In the genomic region with DNA sequence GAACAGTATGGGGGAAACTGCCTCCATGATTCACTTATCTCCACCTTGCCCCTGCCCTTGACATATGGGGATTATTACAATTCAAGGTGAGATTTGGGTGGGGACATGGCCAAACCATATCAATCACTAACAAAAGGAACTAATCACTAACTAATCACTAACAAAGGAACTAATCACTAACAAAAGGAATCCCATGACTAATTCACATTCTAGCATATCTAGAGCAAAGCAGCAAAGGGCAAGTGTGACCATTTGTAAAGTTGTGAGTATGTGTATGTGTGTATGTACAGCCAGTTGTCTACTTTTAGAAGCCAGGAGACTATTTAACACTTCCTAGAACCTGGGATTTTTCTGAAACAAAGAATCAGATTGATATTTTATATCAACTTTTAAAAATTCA, we compare ENCODE assay signal across 38 cellular contexts.
"Had no signal": no experiment of that assay in that cellular context is flagged by ENCODE, and none has a peak within 500 bp of the region (broad histone marks: within the 10 kb centered on the region; RNA-seq: fewer than 3 reads in every experiment).

No MANE protein-coding gene starts in this region.

- H3K36me3 ChIP-seq: adrenal gland, ascending aorta, brain microvascular endothelial cell, breast epithelium, cardiac muscle cell had no signal

- H3K4me1 Mint-ChIP-seq: activated naive CD4-positive, alpha-beta T cell treated with anti-CD3 and anti-CD28 coated beads, Interleukin-2, amount 10 ng/mL, durations not matched to agents 7 days and 5 days; activated naive CD4-positive, alpha-beta T cell treated with anti-CD3 and anti-CD28 coated beads, Interleukin-2, amount 50 U/mL, for 24 hours; activated naive CD8-positive, alpha-beta T cell treated with anti-CD3 and anti-CD28 coated beads, Interleukin-2, amount 10 ng/mL, durations not matched to agents 7 days and 5 days; activated naive CD8-positive, alpha-beta T cell treated with anti-CD3 and anti-CD28 coated beads, Interleukin-2, amount 50 U/mL, for 24 hours; activated T-helper 17 cell treated with anti-CD3 and anti-CD28 coated beads, Interleukin-2, amount 50 U/mL, for 72 hours; brain; central memory CD8-positive, alpha-beta T cell had no signal

- H3K36me3 Mint-ChIP-seq: brain had no signal

- ATAC-seq: activated naive CD4-positive, alpha-beta T cell treated with anti-CD3 and anti-CD28 coated beads, Interleukin-2, amount 50 U/mL, for 72 hours; activated naive CD8-positive, alpha-beta T cell treated with anti-CD3 and anti-CD28 coated beads, Interleukin-2, amount 50 U/mL, for 24 hours; activated T-cell treated with anti-CD3 and anti-CD28 coated beads, Interleukin-2, amount 50 U/mL, for 4 hours; activated T-cell treated with anti-CD3 and anti-CD28 coated beads, Interleukin-2, amount 50 U/mL, for 72 hours; activated T-helper 17 cell treated with anti-CD3 and anti-CD28 coated beads, Interleukin-2, amount 50 U/mL, for 72 hours; body of pancreas had no signal

- H3K27me3 ChIP-seq: adrenal gland, ascending aorta, body of pancreas, brain microvascular endothelial cell, breast epithelium, cardiac muscle cell had no signal

- H3K27ac ChIP-seq: adrenal gland, ascending aorta, body of pancreas, brain microvascular endothelial cell, breast epithelium, cardiac muscle cell had no signal

- H3K4me1 ChIP-seq: adrenal gland, ascending aorta, body of pancreas, breast epithelium had no signal

- H3K4me3 ChIP-seq: adrenal gland, ascending aorta, body of pancreas, breast epithelium, cardiac muscle cell had no signal

- H3K27me3 Mint-ChIP-seq: activated naive CD4-positive, alpha-beta T cell treated with anti-CD3 and anti-CD28 coated beads, Interleukin-2, amount 50 U/mL, for 24 hours; activated naive CD8-positive, alpha-beta T cell; activated naive CD8-positive, alpha-beta T cell treated with anti-CD3 and anti-CD28 coated beads for 36 hours; activated naive CD8-positive, alpha-beta T cell treated with anti-CD3 and anti-CD28 coated beads, Interleukin-2, amount 10 ng/mL, durations not matched to agents 7 days and 5 days; activated T-cell treated with anti-CD3 and anti-CD28 coated beads, Interleukin-2, amount 50 U/mL, for 24 hours; central memory CD8-positive, alpha-beta T cell had no signal

- DNase-seq: activated effector memory CD4-positive, alpha-beta T cell treated with anti-CD3 and anti-CD28 coated beads, Interleukin-2, amount 50 U/mL, for 16 hours; activated effector memory CD4-positive, alpha-beta T cell treated with Interleukin-2 at 50 U/mL for 16 hours; activated gamma-delta T cell; activated gamma-delta T cell treated with Interleukin-2 at 50 U/mL for 16 hours; activated naive CD4-positive, alpha-beta T cell; activated naive CD4-positive, alpha-beta T cell treated with anti-CD3 and anti-CD28 coated beads for 36 hours; activated naive CD4-positive, alpha-beta T cell treated with anti-CD3 and anti-CD28 coated beads, Interleukin-2, amount 10 ng/mL, durations not matched to agents 7 days and 5 days; activated naive CD4-positive, alpha-beta T cell treated with anti-CD3 and anti-CD28 coated beads, Interleukin-2, amount 50 U/mL, for 16 hours; activated naive CD4-positive, alpha-beta T cell treated with Interleukin-2 at 50 U/mL for 16 hours; activated naive CD8-positive, alpha-beta T cell treated with anti-CD3 and anti-CD28 coated beads for 36 hours; activated naive CD8-positive, alpha-beta T cell treated with anti-CD3 and anti-CD28 coated beads, Interleukin-2, amount 10 ng/mL, durations not matched to agents 7 days and 5 days; activated naive CD8-positive, alpha-beta T cell treated with anti-CD3 and anti-CD28 coated beads, Interleukin-2, amount 50 U/mL, for 24 hours; activated T-cell treated with anti-CD3 and anti-CD28 coated beads, Interleukin-2, amount 50 U/mL, for 1 hour; activated T-cell treated with anti-CD3 and anti-CD28 coated beads, Interleukin-2, amount 50 U/mL, for 24 hours; activated T-cell treated with anti-CD3 and anti-CD28 coated beads, Interleukin-2, amount 50 U/mL, for 4 hours; activated T-cell treated with anti-CD3 and anti-CD28 coated beads, Interleukin-2, amount 50 U/mL, for 48 hours; activated T-cell treated with anti-CD3 and anti-CD28 coated beads, Interleukin-2, amount 50 U/mL, for 72 hours; adrenal gland; amniotic stem cell; amygdala; anterior cingulate cortex; aorta; body of pancreas; brain microvascular endothelial cell; caudate nucleus; central memory CD4-positive, alpha-beta T cell; cerebellar nuclear complex had no signal

- H3K4me3 Mint-ChIP-seq: activated naive CD4-positive, alpha-beta T cell treated with anti-CD3 and anti-CD28 coated beads for 36 hours; activated naive CD4-positive, alpha-beta T cell treated with anti-CD3 and anti-CD28 coated beads, Interleukin-2, amount 10 ng/mL, durations not matched to agents 7 days and 5 days; activated naive CD4-positive, alpha-beta T cell treated with anti-CD3 and anti-CD28 coated beads, Interleukin-2, amount 50 U/mL, for 24 hours; activated naive CD8-positive, alpha-beta T cell; activated naive CD8-positive, alpha-beta T cell treated with anti-CD3 and anti-CD28 coated beads for 36 hours; activated naive CD8-positive, alpha-beta T cell treated with anti-CD3 and anti-CD28 coated beads, Interleukin-2, amount 10 ng/mL, durations not matched to agents 7 days and 5 days; activated naive CD8-positive, alpha-beta T cell treated with anti-CD3 and anti-CD28 coated beads, Interleukin-2, amount 50 U/mL, for 24 hours; activated T-cell treated with anti-CD3 and anti-CD28 coated beads, Interleukin-2, amount 50 U/mL, for 24 hours; activated T-cell treated with anti-CD3 and anti-CD28 coated beads, Interleukin-2, amount 50 U/mL, for 4 hours; activated T-cell treated with anti-CD3 and anti-CD28 coated beads, Interleukin-2, amount 50 U/mL, for 72 hours; activated T-helper 1 cell treated with anti-CD3 and anti-CD28 coated beads, Interleukin-12 subunit alpha, Interleukin-12 subunit beta, Interleukin-2, Interleukin-4 antibody, amounts not matched to agents 30 ng/mL and 10 ng/mL and 1 ng/mL, durations not matched to agents 14 hours and 24 hours and 36 hours; activated T-helper 17 cell treated with anti-CD3 and anti-CD28 coated beads, Interleukin-2, amount 50 U/mL, for 72 hours; brain; central memory CD8-positive, alpha-beta T cell had no signal

- H3K27ac Mint-ChIP-seq: activated naive CD4-positive, alpha-beta T cell treated with anti-CD3 and anti-CD28 coated beads for 36 hours; activated naive CD4-positive, alpha-beta T cell treated with anti-CD3 and anti-CD28 coated beads, Interleukin-2, amount 10 ng/mL, durations not matched to agents 7 days and 5 days; activated naive CD4-positive, alpha-beta T cell treated with anti-CD3 and anti-CD28 coated beads, Interleukin-2, amount 50 U/mL, for 24 hours; activated naive CD4-positive, alpha-beta T cell treated with anti-CD3 and anti-CD28 coated beads, Interleukin-2, amount 50 U/mL, for 72 hours; activated naive CD8-positive, alpha-beta T cell; activated naive CD8-positive, alpha-beta T cell treated with anti-CD3 and anti-CD28 coated beads for 36 hours; activated naive CD8-positive, alpha-beta T cell treated with anti-CD3 and anti-CD28 coated beads, Interleukin-2, amount 10 ng/mL, durations not matched to agents 7 days and 5 days; activated naive CD8-positive, alpha-beta T cell treated with anti-CD3 and anti-CD28 coated beads, Interleukin-2, amount 50 U/mL, for 24 hours; activated T-cell treated with anti-CD3 and anti-CD28 coated beads, Interleukin-2, amount 50 U/mL, for 24 hours; activated T-cell treated with anti-CD3 and anti-CD28 coated beads, Interleukin-2, amount 50 U/mL, for 72 hours; activated T-helper 1 cell treated with anti-CD3 and anti-CD28 coated beads, Interleukin-12 subunit alpha, Interleukin-12 subunit beta, Interleukin-2, Interleukin-4 antibody, amounts not matched to agents 30 ng/mL and 10 ng/mL and 1 ng/mL, durations not matched to agents 14 hours and 24 hours and 36 hours; activated T-helper 17 cell treated with anti-CD3 and anti-CD28 coated beads, Interleukin-2, amount 50 U/mL, for 72 hours; activated T-helper 2 cell treated with anti-CD3 and anti-CD28 coated beads, Interferon-gamma antibody, Interleukin-2, Interleukin-4, amounts not matched to agents 10 μg/mL and 5 μg/mL and 100 μg/mL, durations not matched to agents 14 hours and 24 hours and 36 hours; brain had no signal
